Comparison of ENCODE assay signal across 18 cellular contexts in the genomic region with DNA sequence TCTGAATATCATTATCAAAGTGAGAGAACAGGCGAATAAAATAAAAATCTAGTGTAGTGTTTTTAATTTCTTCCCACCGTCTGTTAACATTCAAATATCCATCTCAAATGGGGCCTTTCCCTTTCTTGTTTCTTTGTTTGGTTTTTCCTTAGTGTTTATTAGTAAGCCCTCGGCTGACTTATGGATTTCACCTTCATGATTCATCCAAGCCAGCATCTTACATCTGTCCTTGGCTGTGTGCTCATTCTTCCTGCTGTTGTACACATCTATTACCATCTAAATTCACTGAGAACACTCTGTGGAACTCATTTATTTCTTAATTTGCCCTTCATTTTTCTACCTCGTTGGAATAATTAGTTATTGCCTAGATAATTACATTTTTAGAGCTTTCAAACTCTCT.
DNase-seq lines count a peak whose midpoint lies in the region; TF ChIP-seq lines count a peak whose summit lies in the region.
"Had no signal": no experiment of that assay in that cellular context is flagged by ENCODE, and none has a peak within 500 bp of the region (broad histone marks: within the 10 kb centered on the region; RNA-seq: fewer than 3 reads in every experiment).

No MANE protein-coding gene starts in this region.

- H3K4me3 ChIP-seq in GM23248 (no peak overlapping the region), skeletal muscle cell (ENCODE audit: low read depth, low read length) (no peak overlapping the region), uterus (no peak overlapping the region)
- H3K4me3 ChIP-seq: BLaER1 treated with 17β-estradiol and CSF1 and Interleukin-3, amounts not matched to agents 10 nM and 100 nM; gastrocnemius medialis; Peyer's patch had no signal

- in situ Hi-C loops in GM23248 (cut with MboI): no loop called here

- H3K79me2 ChIP-seq in GM23248 (ENCODE audit: insufficient read depth): no peaks in the 10 kb centered on the region

- H3K4me1 ChIP-seq in GM23248 (ENCODE audit: insufficient read depth): peaks cover 30% of the 10 kb centered on the region
- no peaks in the 10 kb centered on the region for H3K4me1 ChIP-seq in uterus
- H3K4me1 ChIP-seq: gastrocnemius medialis, Peyer's patch had no signal

- no peaks in the 10 kb centered on the region for H4K20me1 ChIP-seq in GM23248 (ENCODE audit: insufficient read depth)
- H4K20me1 ChIP-seq: BLaER1 treated with 17β-estradiol and CSF1 and Interleukin-3, amounts not matched to agents 10 nM and 100 nM had no signal

- TF ChIP-seq CTCF in RWPE1 (conservative IDR thresholded peaks at IDR 0.05; ENCODE audit: low read depth): no peak
- TF ChIP-seq CTCF in uterus (IDR thresholded peaks at IDR 0.05): no peak

- no peaks in the 10 kb centered on the region for H3K9me3 ChIP-seq in GM23248 (ENCODE audit: low read depth)
- H3K9me3 ChIP-seq in uterus: no peaks in the 10 kb centered on the region
- H3K9me3 ChIP-seq: gastrocnemius medialis, Peyer's patch had no signal

- intact Hi-C loops in uterus (cut with DNase I; ENCODE audit: low total_unique reads): no loop called here

- TF ChIP-seq POLR2A in uterus (IDR thresholded peaks at IDR 0.05): no peak

- DNase-seq in GM23248 (peak; percentile 76), RWPE1 (ENCODE audit: low spot score) (peak; percentile 13), epithelial cell of prostate (ENCODE audit: low read depth, low spot score) (peak; percentile 18), skeletal muscle cell (ENCODE audit: low read depth) (peak; percentile 52), SHP77 treated with DMSO at 0.1 percent for 48 hours (lab: John Stamatoyannopoulos, UW) (no peak), uterus (no peak), OCI-M1 (lab: John Stamatoyannopoulos, UW) (no peak)
- DNase-seq: activated CD8-positive, alpha-beta T cell treated with anti-CD3 and anti-CD28 coated beads, Interleukin-2, amount 10 ng/mL, durations not matched to agents 7 days and 5 days; effector memory CD4-positive, alpha-beta T cell; gastrocnemius medialis; H7; left ventricle myocardium superior; NCI-H1105 treated with DMSO at 0.1 percent for 48 hours; NCI-H2171 treated with DMSO at 0.1 percent for 48 hours; NCI-H748 treated with DMSO at 0.1 percent for 48 hours; nucleus accumbens; Peyer's patch had no signal

- H3K27me3 ChIP-seq in GM23248 (replicated peaks; ENCODE audit: insufficient read depth) (no peaks in the 10 kb centered on the region), uterus (no peaks in the 10 kb centered on the region)
- H3K27me3 ChIP-seq: BLaER1 treated with 17β-estradiol and CSF1 and Interleukin-3, amounts not matched to agents 10 nM and 100 nM; gastrocnemius medialis; Peyer's patch had no signal

- POLR2A ChIA-PET in RWPE1 (lab: Yijun Ruan, JAX; ENCODE audit: low non-redundant PET): no interaction called here

- H3K27ac ChIP-seq in GM23248 (no peak overlapping the region), RWPE1 (no peak overlapping the region), epithelial cell of prostate (no peak overlapping the region), uterus (no peak overlapping the region)
- H3K27ac ChIP-seq: BLaER1 treated with 17β-estradiol and CSF1 and Interleukin-3, amounts not matched to agents 10 nM and 100 nM; gastrocnemius medialis; Peyer's patch had no signal

- no peak overlapping the region for H2AFZ ChIP-seq in GM23248

- no peak overlapping the region for H3K9ac ChIP-seq in GM23248
- H3K9ac ChIP-seq: BLaER1 treated with 17β-estradiol and CSF1 and Interleukin-3, amounts not matched to agents 10 nM and 100 nM had no signal

- CTCF ChIA-PET in RWPE1 (lab: Yijun Ruan, JAX): no interaction called here

- H3K36me3 ChIP-seq in GM23248 (ENCODE audit: low read depth): no peaks in the 10 kb centered on the region
- no peaks in the 10 kb centered on the region for H3K36me3 ChIP-seq in uterus
- H3K36me3 ChIP-seq: BLaER1 treated with 17β-estradiol and CSF1 and Interleukin-3, amounts not matched to agents 10 nM and 100 nM; gastrocnemius medialis; Peyer's patch had no signal

- H3K4me2 ChIP-seq in GM23248 (ENCODE audit: unreplicated experiment): peak overlapping the region; percentile 7
- H3K4me2 ChIP-seq: BLaER1 treated with 17β-estradiol and CSF1 and Interleukin-3, amounts not matched to agents 10 nM and 100 nM had no signal

- WGBS in GM23248 (ENCODE audit: low coverage in 1 of 2, low lambda C conversion rate in 2 of 2, missing lambda C conversion rate in 2 of 2), 2 experiments: 22% methylated on average over 4 of the region's 4 CpGs

- H3K9me2 ChIP-seq in GM23248 (ENCODE audit: insufficient read depth): no peaks in the 10 kb centered on the region; the same call in 1 of the 2 replicates

- peaks cover 21% of the 10 kb centered on the region for H3F3A ChIP-seq in GM23248 (ENCODE audit: insufficient read depth)

Comparison
In these comparisons a context has a peak if more than half of its experiments do, and no peak if none do; other contexts are left out.
1. DNase-seq: peak in GM23248 (single experiment), RWPE1 (single experiment), epithelial cell of prostate (single experiment) and skeletal muscle cell (single experiment); none in SHP77 treated with DMSO at 0.1 percent for 48 hours (single experiment), uterus (0 of 2) and OCI-M1 (single experiment).